In the genomic region with DNA sequence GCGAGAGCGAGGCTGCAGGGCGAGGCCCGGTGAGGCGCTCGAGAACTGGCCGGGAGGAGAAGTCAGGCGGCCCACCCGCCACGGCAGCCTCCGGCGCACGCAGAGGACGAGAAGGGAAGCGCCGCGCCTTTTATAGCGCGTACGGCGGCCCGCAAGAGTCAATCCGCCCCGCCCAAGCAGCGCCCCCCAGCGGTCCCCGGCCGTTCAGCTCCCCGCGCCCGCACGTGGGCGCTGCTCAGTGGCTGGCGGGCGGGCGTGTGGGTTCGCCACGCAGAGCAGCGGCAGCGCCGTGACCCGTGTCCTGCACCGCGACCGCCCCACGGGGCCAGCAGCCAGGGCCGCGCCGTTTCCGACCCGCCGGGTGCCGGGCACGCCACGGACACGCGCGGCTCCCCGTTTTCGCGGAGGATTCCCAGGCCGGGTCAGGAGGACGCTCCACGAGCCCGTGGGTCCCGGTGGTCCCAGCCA, we compare ENCODE assay signal across 8 cellular contexts. TPM values are rescaled to one million over a fixed set of nuclear protein-coding genes. Genes with fewer than 3 reads are reported as not detected.
A peak's percentile ranks its signal among the peaks of the same experiment; 100 is the strongest.
DNase-seq lines count a peak whose midpoint lies in the region; ATAC-seq and TF ChIP-seq lines count a peak whose summit lies in the region.

No MANE protein-coding gene starts in this region.

- H3K9me3 ChIP-seq in right cardiac atrium (ENCODE audit: control insufficient read depth, low read length), result no peaks in the 10 kb centered on the region
- no peaks in the 10 kb centered on the region for H3K9me3 ChIP-seq in uterus

- TF ChIP-seq CTCF in GM10266 (IDR thresholded peaks at IDR 0.05; ENCODE audit: control insufficient read depth, insufficient read depth, low read depth, missing control alignments) (peak; percentile 99), HFFc6 (IDR thresholded peaks at IDR 0.05) (peak; percentile 99), uterus (IDR thresholded peaks at IDR 0.05) (peak; percentile 84 to 98 (median 97))

- ATAC-seq in right cardiac atrium, result peak; percentile 78 to 81

- intact Hi-C loops in right cardiac atrium (cut with DNase I), result no loop called here
- intact Hi-C loops in uterus (cut with DNase I; ENCODE audit: low total_unique reads), result no loop called here

- no peaks in the 10 kb centered on the region for H3K36me3 ChIP-seq in uterus

- peak; percentile 99 for DNase-seq in GM10266 (ENCODE audit: extremely low spot score)
- peak; percentile 88 for DNase-seq in HFFc6
- DNase-seq in NCI-H1092 (lab: John Stamatoyannopoulos, UW), result peak; percentile 73
- peak; percentile 82 to 92 (median 89) for DNase-seq in T-helper 1 cell
- DNase-seq in amygdala (lab: John Stamatoyannopoulos, UW), result peak in 55 of 56 donors; percentile 13 to 91 (median 72)
- peak; percentile 93 to 97 (median 97) for DNase-seq in right cardiac atrium
- DNase-seq in putamen (ENCODE audit: low spot score), result peak; percentile 80
- DNase-seq in uterus, result peak; percentile 86 to 90

- peaks cover 29% of the 10 kb centered on the region for H3K36me3 Mint-ChIP-seq in HFFc6 (ENCODE audit: low read depth)

- H3K27me3 Mint-ChIP-seq in HFFc6 (ENCODE audit: insufficient read depth), result peaks cover 11% of the 10 kb centered on the region

- H3K4me1 Mint-ChIP-seq in HFFc6 (ENCODE audit: low read depth), result peaks cover 37% of the 10 kb centered on the region

- peaks cover 5% of the 10 kb centered on the region; the same call in 1 of the 2 replicates for H3K9me3 Mint-ChIP-seq in HFFc6

- peaks cover 8% of the 10 kb centered on the region for H3K4me1 ChIP-seq in right cardiac atrium (ENCODE audit: control insufficient read depth, insufficient read depth, low read length)
- peaks cover 0 to 13% of the 10 kb centered on the region in 2 donors for H3K4me1 ChIP-seq in uterus

- H3K27me3 ChIP-seq in right cardiac atrium (ENCODE audit: control insufficient read depth, insufficient read depth) (no peaks in the 10 kb centered on the region), uterus (no peaks in the 10 kb centered on the region)

- H3K27ac Mint-ChIP-seq in HFFc6, result no peak overlapping the region

- H3K4me3 ChIP-seq in right cardiac atrium (ENCODE audit: low read length) (peak overlapping the region; percentile 82), uterus (peak overlapping the region; percentile 53 to 57)

- TF ChIP-seq POLR2A in uterus (IDR thresholded peaks at IDR 0.05), result peak; percentile 89 to 98

- H3K27ac ChIP-seq in right cardiac atrium (ENCODE audit: low read length) (peak overlapping the region; percentile 21), uterus (peak overlapping the region; percentile 41 to 51)

- peak overlapping the region; percentile 99 for H3K4me3 Mint-ChIP-seq in HFFc6

- under 1% methylated on average over 66 of the region's 66 CpGs for WGBS in right cardiac atrium

RNA-seq across cellular contexts. Expression of a gene that starts 14.6 kb away (rescaled TPM):
- total RNA-seq in HFFc6 (2021; fragmentation: NEBNext Ultra II Directional; extraction: Animal tissue kit (Norgen Biotek cat#: 25700)), result not detected
- total RNA-seq in right cardiac atrium (10 to 100 TPM in 1 of 4 donors, 1 to 10 TPM in 3; 4.5 to 14.1 (median 7.7) TPM), uterus (10 to 100 TPM in 3 of 4 donors, under 1 TPM in 1; 0.55 to 81.4 (median 20.4) TPM)
- 14.7 TPM for polyA plus RNA-seq in right cardiac atrium

RNA-seq across cellular contexts. Expression of a gene that starts 15.7 kb away (rescaled TPM):
- total RNA-seq in HFFc6 (2021; fragmentation: NEBNext Ultra II Directional; extraction: Animal tissue kit (Norgen Biotek cat#: 25700)), result not detected
- total RNA-seq in right cardiac atrium (10 to 100 TPM; 34.2 to 40.8 (median 36.4) TPM), uterus (10 to 100 TPM in 3 of 4 donors, 1 to 10 TPM in 1; 3.2 to 26.3 (median 21.0) TPM)
- polyA plus RNA-seq in right cardiac atrium, result 42.7 TPM

RNA-seq across cellular contexts. Expression of a gene that starts 20.2 kb away (rescaled TPM):
- total RNA-seq in HFFc6 (2021; fragmentation: NEBNext Ultra II Directional; extraction: Animal tissue kit (Norgen Biotek cat#: 25700)), result not detected
- 10 to 100 TPM in 3 of 4 donors, 1 to 10 TPM in 1; 8.3 to 22.8 (median 16.9) TPM for total RNA-seq in right cardiac atrium
- 41.0 TPM for polyA plus RNA-seq in right cardiac atrium
- total RNA-seq in uterus, result 100 to 1,000 TPM in 2 of 4 donors, 10 to 100 TPM in 1, 1 to 10 TPM in 1; 1.2 to 164 (median 89.7) TPM

RNA-seq across cellular contexts. Expression of a gene that starts 29.9 kb away (rescaled TPM):
- not detected for total RNA-seq in HFFc6 (2021; fragmentation: NEBNext Ultra II Directional; extraction: Animal tissue kit (Norgen Biotek cat#: 25700))
- total RNA-seq in right cardiac atrium, result not detected
- polyA plus RNA-seq in right cardiac atrium, result not detected
- under 1 TPM in 1 of 4 donors, not detected in 3; 0.27 TPM for total RNA-seq in uterus

RNA-seq across cellular contexts. Expression of a gene that starts 36.2 kb away (rescaled TPM):
- not detected for total RNA-seq in HFFc6 (2021; fragmentation: NEBNext Ultra II Directional; extraction: Animal tissue kit (Norgen Biotek cat#: 25700))
- total RNA-seq in right cardiac atrium, result 1 to 10 TPM in 2 of 4 donors, under 1 TPM in 2; 0.32 to 1.3 (median 0.87) TPM
- 2.1 TPM for polyA plus RNA-seq in right cardiac atrium
- not detected for total RNA-seq in uterus

Comparison
In these comparisons a context has a peak if more than half of its experiments do, and no peak if none do; other contexts are left out.
1. Peak in every context shown above with its lines: DNase-seq, ATAC-seq, H3K4me3 ChIP-seq and H3K27ac ChIP-seq.
2. RNA of a gene that starts 15.7 kb away (total RNA-seq): 34.2 to 40.8 TPM in right cardiac atrium and 3.2 to 26.3 TPM in uterus; not detected in HFFc6; every median in the first group is over 4 times any median in the second.